Comparison of ENCODE assay signal across 13 cellular contexts in genomic region chr10:62075912-62076311, GRCh38.
DNase-seq lines count a peak whose midpoint lies in the region; ATAC-seq and TF ChIP-seq lines count a peak whose summit lies in the region.
"Had no signal": no experiment of that assay in that cellular context is flagged by ENCODE, and none has a peak within 500 bp of the region (broad histone marks: within the 10 kb centered on the region; RNA-seq: fewer than 3 reads in every experiment).

No MANE protein-coding gene starts in this region.

- no peak for ATAC-seq in activated CD8-positive, alpha-beta T cell treated with anti-CD3 and anti-CD28 coated beads, Interleukin-2, amount 10 ng/mL, durations not matched to agents 7 days and 5 days
- ATAC-seq in left colon = no peak
- ATAC-seq: body of pancreas had no signal

- H3K4me1 Mint-ChIP-seq in activated CD8-positive, alpha-beta T cell treated with anti-CD3 and anti-CD28 coated beads, Interleukin-2, amount 10 ng/mL, durations not matched to agents 7 days and 5 days (ENCODE audit: low read depth) = peaks cover 68% of the 10 kb centered on the region
- peaks cover 9% of the 10 kb centered on the region for H3K4me1 Mint-ChIP-seq in progenitor cell of endocrine pancreas (ENCODE audit: low read depth)

- intact Hi-C loops in left colon (cut with DNase I, micrococcal nuclease) = no loop called here

- no peaks in the 10 kb centered on the region for H3K9me3 Mint-ChIP-seq in activated CD8-positive, alpha-beta T cell treated with anti-CD3 and anti-CD28 coated beads, Interleukin-2, amount 10 ng/mL, durations not matched to agents 7 days and 5 days (ENCODE audit: insufficient read depth)
- no peaks in the 10 kb centered on the region for H3K9me3 Mint-ChIP-seq in progenitor cell of endocrine pancreas (ENCODE audit: low read depth)

- no peaks in the 10 kb centered on the region for H3K27me3 Mint-ChIP-seq in activated CD8-positive, alpha-beta T cell treated with anti-CD3 and anti-CD28 coated beads, Interleukin-2, amount 10 ng/mL, durations not matched to agents 7 days and 5 days (ENCODE audit: low read depth)
- H3K27me3 Mint-ChIP-seq in progenitor cell of endocrine pancreas = no peaks in the 10 kb centered on the region

- CTCF ChIA-PET in activated CD8-positive, alpha-beta T cell treated with anti-CD3 and anti-CD28 coated beads, Interleukin-2, amount 10 ng/mL, durations not matched to agents 7 days and 5 days (lab: Charles Lee) = interaction anchor here (1.4 kb wide), 1 partner anchor 36 kb away, joined by 4 read pairs; no protein-coding TSS in a partner anchor

- TF ChIP-seq CTCF in progenitor cell of endocrine pancreas (IDR thresholded peaks at IDR 0.05; ENCODE audit: unreplicated experiment) = no peak

- POLR2A ChIA-PET in activated CD8-positive, alpha-beta T cell treated with anti-CD3 and anti-CD28 coated beads, Interleukin-2, amount 10 ng/mL, durations not matched to agents 7 days and 5 days (lab: Charles Lee) = no interaction called here

- peaks cover 86% of the 10 kb centered on the region for H3K36me3 Mint-ChIP-seq in activated CD8-positive, alpha-beta T cell treated with anti-CD3 and anti-CD28 coated beads, Interleukin-2, amount 10 ng/mL, durations not matched to agents 7 days and 5 days (ENCODE audit: low read depth)
- H3K36me3 Mint-ChIP-seq in progenitor cell of endocrine pancreas (ENCODE audit: insufficient read depth) = peaks cover 28% of the 10 kb centered on the region

- H3K4me3 Mint-ChIP-seq in activated CD8-positive, alpha-beta T cell treated with anti-CD3 and anti-CD28 coated beads, Interleukin-2, amount 10 ng/mL, durations not matched to agents 7 days and 5 days = no peak overlapping the region
- no peak overlapping the region for H3K4me3 Mint-ChIP-seq in progenitor cell of endocrine pancreas (ENCODE audit: low read depth)

- peak overlapping the region; percentile 24 for H3K27ac Mint-ChIP-seq in activated CD8-positive, alpha-beta T cell treated with anti-CD3 and anti-CD28 coated beads, Interleukin-2, amount 10 ng/mL, durations not matched to agents 7 days and 5 days
- peak overlapping the region; percentile 20 for H3K27ac Mint-ChIP-seq in progenitor cell of endocrine pancreas

- DNase-seq in DMS153 treated with DMSO at 0.1 percent for 48 hours (lab: John Stamatoyannopoulos, UW; ENCODE audit: unreplicated experiment) = peak; percentile 82
- DNase-seq in NCI-H1092 treated with DMSO at 0.1 percent for 48 hours (lab: John Stamatoyannopoulos, UW) = peak; percentile 82
- no peak for DNase-seq in activated CD8-positive, alpha-beta T cell treated with anti-CD3 and anti-CD28 coated beads, Interleukin-2, amount 10 ng/mL, durations not matched to agents 7 days and 5 days
- DNase-seq in progenitor cell of endocrine pancreas (ENCODE audit: low spot score, unreplicated experiment) = no peak
- no peak for DNase-seq in effector CD4-positive, alpha-beta T cell
- no peak for DNase-seq in amniotic stem cell (lab: John Stamatoyannopoulos, UW)
- no peak for DNase-seq in kidney glomerular epithelial cell (lab: John Stamatoyannopoulos, UW)
- no peak for DNase-seq in left colon
- DNase-seq: activated CD4-positive, alpha-beta T cell treated with anti-CD3 and anti-CD28 coated beads, Interleukin-2, amount 50 U/mL, for 1 hour; body of pancreas; NCI-H1930; SJCRH30; substantia nigra had no signal

Comparison
In these comparisons a context has a peak if more than half of its experiments do, and no peak if none do; other contexts are left out.
1. DNase-seq: peak in DMS153 treated with DMSO at 0.1 percent for 48 hours (single experiment) and NCI-H1092 treated with DMSO at 0.1 percent for 48 hours (single experiment); none in activated CD8-positive, alpha-beta T cell treated with anti-CD3 and anti-CD28 coated beads, Interleukin-2, amount 10 ng/mL, durations not matched to agents 7 days and 5 days (single experiment), progenitor cell of endocrine pancreas (single experiment), effector CD4-positive, alpha-beta T cell (single experiment), amniotic stem cell (single experiment), kidney glomerular epithelial cell (single experiment) and left colon (0 of 2).